21 cellular contexts compared by ENCODE assay signal in the genomic region with DNA sequence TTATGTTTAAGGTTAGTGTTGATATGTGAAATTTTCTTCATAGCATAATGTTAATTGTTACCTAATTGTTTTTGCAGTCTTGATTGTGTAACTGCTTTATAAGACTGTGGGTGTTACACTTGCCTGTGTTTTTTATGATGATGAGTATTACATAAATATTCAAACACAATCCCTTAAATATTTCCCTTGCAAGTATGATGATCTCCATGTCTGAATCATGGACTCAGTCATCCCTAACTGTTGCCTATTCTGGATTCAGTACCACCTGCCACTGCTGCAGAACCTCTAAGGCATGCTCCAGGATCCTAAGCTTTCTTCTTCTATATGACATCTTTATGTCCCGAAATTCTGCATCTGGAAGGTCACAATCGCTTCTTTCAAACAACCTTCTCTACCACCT.
A peak's percentile ranks its signal among the peaks of the same experiment; 100 is the strongest.
DNase-seq lines count a peak whose midpoint lies in the region; ATAC-seq, FAIRE-seq and TF ChIP-seq lines count a peak whose summit lies in the region.
"Had no signal": no experiment of that assay in that cellular context is flagged by ENCODE, and none has a peak within 500 bp of the region (broad histone marks: within the 10 kb centered on the region; RNA-seq: fewer than 3 reads in every experiment).

No MANE protein-coding gene starts in this region.

- TF ChIP-seq CTCF in AG10803 (conservative IDR thresholded peaks at IDR 0.05; ENCODE audit: low read length) (no peak), IMR-90 (conservative IDR thresholded peaks at IDR 0.05; ENCODE audit: low read depth, low read length) (no peak), bronchial epithelial cell (IDR thresholded peaks at IDR 0.05; ENCODE audit: insufficient read depth, low read length, severe bottlenecking) (no peak)

- H2BK5ac ChIP-seq in IMR-90 (ENCODE audit: low read depth, low read length, poor library complexity, severe bottlenecking): no peak overlapping the region

- H3K36me3 ChIP-seq in IMR-90 (ENCODE audit: control insufficient read depth, insufficient read depth, low read length): no peaks in the 10 kb centered on the region
- no peaks in the 10 kb centered on the region for H3K36me3 ChIP-seq in bronchial epithelial cell (ENCODE audit: control insufficient read depth, insufficient read depth, low read length)
- H3K36me3 ChIP-seq: BLaER1 treated with 17β-estradiol and CSF1 and Interleukin-3, amounts not matched to agents 10 nM and 100 nM had no signal

- dilution Hi-C loops in IMR-90 (cut with HindIII; ENCODE audit: low sequenced_read_pairs, unreplicated experiment): no loop called here

- no CpG with 5 or more reads among the region's 2 CpGs for WGBS in IMR-90 (ENCODE audit: extremely low coverage in 2 of 2, insufficient read length in 1 of 2), 2 experiments

- no peak overlapping the region for H2AFZ ChIP-seq in IMR-90 (replicated peaks; ENCODE audit: low read length, poor library complexity)

- H3K4me3 ChIP-seq in AG10803 (ENCODE audit: low read length) (no peak overlapping the region), IMR-90 (ENCODE audit: insufficient read depth, low read depth, low read length) (no peak overlapping the region), bronchial epithelial cell (ENCODE audit: low read depth, low read length) (no peak overlapping the region)
- H3K4me3 ChIP-seq: BLaER1 treated with 17β-estradiol and CSF1 and Interleukin-3, amounts not matched to agents 10 nM and 100 nM had no signal

- no peak overlapping the region for H2AK9ac ChIP-seq in IMR-90 (replicated peaks; ENCODE audit: low read depth, low read length, poor library complexity)

- no peak for ATAC-seq in IMR-90 (ENCODE audit: low read depth)
- ATAC-seq in stimulated activated naive CD8-positive, alpha-beta T cell treated with anti-CD3 and anti-CD28 coated beads, Interleukin-15, amount 100 ng/mL, for 72 hours: no peak
- ATAC-seq: CD8-positive, alpha-beta T cell had no signal

- DNase-seq in AG10803 (ENCODE audit: low read depth) (peak; percentile 29), ELR (ENCODE audit: low read depth) (peak; percentile 12), IMR-90 (peak; percentile 59), bronchial epithelial cell (ENCODE audit: low read depth) (no peak), NCI-H1092 treated with DMSO at 0.1 percent for 48 hours (lab: John Stamatoyannopoulos, UW) (no peak), NCI-H510A (lab: John Stamatoyannopoulos, UW) (no peak), ureter (ENCODE audit: low spot score) (no peak)
- DNase-seq in stimulated activated naive CD8-positive, alpha-beta T cell treated with anti-CD3 and anti-CD28 coated beads, Interleukin-15, amount 100 ng/mL, for 72 hours: no peak
- DNase-seq: 8988T; Calu3; CD8-positive, alpha-beta T cell; DMS79 treated with DMSO at 0.1 percent for 48 hours; GDM1; GOT3; H9; KBM-7 had no signal

- in situ Hi-C loops in IMR-90 (cut with MboI; ENCODE audit: low sequenced_read_pairs): no loop called here

- H3K56ac ChIP-seq in IMR-90 (ENCODE audit: extremely low read depth, insufficient read depth, low read length): no peak overlapping the region

- CTCF ChIA-PET in IMR-90 (lab: Yijun Ruan, JAX): no interaction called here

- no peaks in the 10 kb centered on the region for H3K27me3 ChIP-seq in IMR-90 (ENCODE audit: control insufficient read depth, insufficient read depth, low read length)
- no peaks in the 10 kb centered on the region for H3K27me3 ChIP-seq in bronchial epithelial cell (ENCODE audit: control insufficient read depth, insufficient read depth, low read length)
- H3K27me3 ChIP-seq: BLaER1 treated with 17β-estradiol and CSF1 and Interleukin-3, amounts not matched to agents 10 nM and 100 nM had no signal

- intact Hi-C loops in IMR-90 (cut with micrococcal nuclease): no loop called here

- TF ChIP-seq RAD21 in IMR-90 (IDR thresholded peaks at IDR 0.05; ENCODE audit: low read length): no peak

- H2BK20ac ChIP-seq in IMR-90 (ENCODE audit: low read depth, low read length): no peak overlapping the region

- H4K91ac ChIP-seq in IMR-90 (ENCODE audit: insufficient read depth, low read depth, low read length): no peak overlapping the region

- H3K9me1 ChIP-seq in IMR-90 (ENCODE audit: insufficient read depth, low read length): no peaks in the 10 kb centered on the region

- H2AK5ac ChIP-seq in IMR-90 (ENCODE audit: low read depth, low read length): no peak overlapping the region

- H3K27me3 Mint-ChIP-seq in stimulated activated naive CD8-positive, alpha-beta T cell treated with anti-CD3 and anti-CD28 coated beads, Interleukin-15, amount 100 ng/mL, for 72 hours: no peaks in the 10 kb centered on the region
- H3K27me3 Mint-ChIP-seq: B cell, IgD-negative memory B cell had no signal

- POLR2A ChIA-PET in IMR-90 (lab: Charles Lee; ENCODE audit: unreplicated experiment): no interaction called here

- peaks cover 2% of the 10 kb centered on the region; the same call in 1 of the 2 replicates for H3K4me1 ChIP-seq in IMR-90 (ENCODE audit: control insufficient read depth, insufficient read depth, low read length)

- no peak overlapping the region for H3K23ac ChIP-seq in IMR-90 (ENCODE audit: low read depth, low read length)

- H3K9ac ChIP-seq in IMR-90 (ENCODE audit: low read depth, low read length): no peak overlapping the region
- H3K9ac ChIP-seq: BLaER1 treated with 17β-estradiol and CSF1 and Interleukin-3, amounts not matched to agents 10 nM and 100 nM had no signal

- no peaks in the 10 kb centered on the region for H3K79me1 ChIP-seq in IMR-90 (ENCODE audit: low read depth in 1 of 2, low read length in 2 of 2)

- H4K20me1 ChIP-seq in IMR-90 (ENCODE audit: insufficient read depth, low read length): no peaks in the 10 kb centered on the region
- H4K20me1 ChIP-seq: BLaER1 treated with 17β-estradiol and CSF1 and Interleukin-3, amounts not matched to agents 10 nM and 100 nM had no signal

- H2BK120ac ChIP-seq in IMR-90 (ENCODE audit: low read depth, low read length): no peak overlapping the region

- TF ChIP-seq POLR2A in IMR-90 (IDR thresholded peaks at IDR 0.05; ENCODE audit: low read depth, low read length): no peak

- no TSS peak for BruUV-seq in IMR-90 (replicated peaks; lab: Mats Ljungman, UMichigan)

- no peak overlapping the region for H3K4me2 ChIP-seq in IMR-90 (ENCODE audit: low read depth, low read length)
- H3K4me2 ChIP-seq: BLaER1 treated with 17β-estradiol and CSF1 and Interleukin-3, amounts not matched to agents 10 nM and 100 nM had no signal

- H2BK15ac ChIP-seq in IMR-90 (ENCODE audit: low read depth, low read length): no peak overlapping the region

- H3K14ac ChIP-seq in IMR-90 (replicated peaks; ENCODE audit: low read depth, low read length): no peak overlapping the region

- H3K4me3 Mint-ChIP-seq in stimulated activated naive CD8-positive, alpha-beta T cell treated with anti-CD3 and anti-CD28 coated beads, Interleukin-15, amount 100 ng/mL, for 72 hours: no peak overlapping the region
- H3K4me3 Mint-ChIP-seq: B cell; CD8-positive, alpha-beta T cell; H9; IgD-negative memory B cell had no signal

- FAIRE-seq in bronchial epithelial cell (lab: Jason Lieb, UNC): peak; percentile 36
- FAIRE-seq: HTR-8/SVneo had no signal

- H4K8ac ChIP-seq in IMR-90 (ENCODE audit: low read depth in 2 of 2, low read length in 2 of 2): no peak overlapping the region

- H3K27ac ChIP-seq in IMR-90 (ENCODE audit: insufficient read depth, low read length): no peak overlapping the region
- H3K27ac ChIP-seq: BLaER1 treated with 17β-estradiol and CSF1 and Interleukin-3, amounts not matched to agents 10 nM and 100 nM; HL-60 had no signal

- H4K5ac ChIP-seq in IMR-90 (ENCODE audit: low read depth, low read length): no peak overlapping the region

- no peak overlapping the region for H3K18ac ChIP-seq in IMR-90 (ENCODE audit: low read depth, low read length)

- no peaks in the 10 kb centered on the region for H3K9me3 Mint-ChIP-seq in stimulated activated naive CD8-positive, alpha-beta T cell treated with anti-CD3 and anti-CD28 coated beads, Interleukin-15, amount 100 ng/mL, for 72 hours
- H3K9me3 Mint-ChIP-seq: CD8-positive, alpha-beta T cell had no signal

- no peak overlapping the region for H3K27ac Mint-ChIP-seq in stimulated activated naive CD8-positive, alpha-beta T cell treated with anti-CD3 and anti-CD28 coated beads, Interleukin-15, amount 100 ng/mL, for 72 hours
- H3K27ac Mint-ChIP-seq: B cell; CD8-positive, alpha-beta T cell; H9 had no signal

- no peak overlapping the region for H3K4ac ChIP-seq in IMR-90 (ENCODE audit: low read depth, low read length)

- no peaks in the 10 kb centered on the region for H3K9me3 ChIP-seq in IMR-90 (ENCODE audit: control insufficient read depth, insufficient read depth, low read length)
- H3K9me3 ChIP-seq: BLaER1 treated with 17β-estradiol and CSF1 and Interleukin-3, amounts not matched to agents 10 nM and 100 nM had no signal

- H3K4me1 Mint-ChIP-seq in stimulated activated naive CD8-positive, alpha-beta T cell treated with anti-CD3 and anti-CD28 coated beads, Interleukin-15, amount 100 ng/mL, for 72 hours: no peaks in the 10 kb centered on the region
- H3K4me1 Mint-ChIP-seq: B cell, IgD-negative memory B cell had no signal

TF ChIP-seq in IMR-90, 13 proteins besides CTCF, POLR2A, EP300 and RAD21:
- no peak for TF ChIP-seq RCOR1 (IDR thresholded peaks at IDR 0.05; ENCODE audit: insufficient replicate concordance, low read length)
- TF ChIP-seq CEBPB (IDR thresholded peaks at IDR 0.05; ENCODE audit: low read depth, low read length): peak; percentile 55
- TF ChIP-seq SMC3 (IDR thresholded peaks at IDR 0.05; ENCODE audit: low read depth, low read length): no peak

Comparison
In these comparisons a context has a peak if more than half of its experiments do, and no peak if none do; other contexts are left out.
1. DNase-seq: peak in AG10803 (single experiment), ELR (single experiment) and IMR-90 (single experiment); none in bronchial epithelial cell (single experiment), stimulated activated naive CD8-positive, alpha-beta T cell treated with anti-CD3 and anti-CD28 coated beads, Interleukin-15, amount 100 ng/mL, for 72 hours (0 of 2), NCI-H1092 treated with DMSO at 0.1 percent for 48 hours (single experiment), NCI-H510A (single experiment) and ureter (single experiment).